In genomic region chr14:55271572-55272414, GRCh38 we compare ENCODE assay signal across 8 cellular contexts. TPM values are rescaled to one million over a fixed set of nuclear protein-coding genes. Genes with fewer than 3 reads are reported as not detected.
A peak's percentile ranks its signal among the peaks of the same experiment; 100 is the strongest.
DNase-seq lines count a peak whose midpoint lies in the region; ATAC-seq and FAIRE-seq lines count a peak whose summit lies in the region.

No MANE protein-coding gene starts in this region.

- DNase-seq in DMS114 treated with DMSO at 0.1 percent for 48 hours (lab: John Stamatoyannopoulos, UW; ENCODE audit: unreplicated experiment) = peak; percentile 36
- DNase-seq in HTR-8/SVneo (ENCODE audit: insufficient read length, low spot score) = peak; percentile 94
- peak; percentile 34 for DNase-seq in RCC 7860 (ENCODE audit: low spot score)
- peak; percentile 63 for DNase-seq in activated T-helper 1 cell treated with anti-CD3 and anti-CD28 coated beads, Interleukin-12 subunit alpha, Interleukin-12 subunit beta, Interleukin-2, Interleukin-4 antibody, amounts not matched to agents 30 ng/mL and 10 ng/mL and 1 ng/mL, durations not matched to agents 14 hours and 24 hours and 36 hours (ENCODE audit: low spot score)
- DNase-seq in fibroblast of gingiva (ENCODE audit: low read depth) = peak; percentile 86
- peak; percentile 72 for DNase-seq in naive B cell
- DNase-seq in stimulated activated naive B cell treated with anti-CD40 and anti-IgM and Interleukin-4, amounts not matched to agents 10 μg/mL and 1 μg/mL and 100 μg/mL, for 72 hours = peak; percentile 68

- peaks cover 8% of the 10 kb centered on the region for H3K36me3 Mint-ChIP-seq in activated T-helper 1 cell treated with anti-CD3 and anti-CD28 coated beads, Interleukin-12 subunit alpha, Interleukin-12 subunit beta, Interleukin-2, Interleukin-4 antibody, amounts not matched to agents 30 ng/mL and 10 ng/mL and 1 ng/mL, durations not matched to agents 14 hours and 24 hours and 36 hours (ENCODE audit: low read depth)
- no peaks in the 10 kb centered on the region for H3K36me3 Mint-ChIP-seq in naive B cell
- no peaks in the 10 kb centered on the region for H3K36me3 Mint-ChIP-seq in stimulated activated naive B cell treated with anti-CD40 and anti-IgM and Interleukin-4, amounts not matched to agents 10 μg/mL and 1 μg/mL and 100 μg/mL, for 72 hours

- H3K9me3 Mint-ChIP-seq in activated T-helper 1 cell treated with anti-CD3 and anti-CD28 coated beads, Interleukin-12 subunit alpha, Interleukin-12 subunit beta, Interleukin-2, Interleukin-4 antibody, amounts not matched to agents 30 ng/mL and 10 ng/mL and 1 ng/mL, durations not matched to agents 14 hours and 24 hours and 36 hours = no peaks in the 10 kb centered on the region
- no peaks in the 10 kb centered on the region for H3K9me3 Mint-ChIP-seq in naive B cell
- no peaks in the 10 kb centered on the region for H3K9me3 Mint-ChIP-seq in stimulated activated naive B cell treated with anti-CD40 and anti-IgM and Interleukin-4, amounts not matched to agents 10 μg/mL and 1 μg/mL and 100 μg/mL, for 72 hours

- FAIRE-seq in HTR-8/SVneo (lab: Jason Lieb, UNC) = no peak
- no peak for FAIRE-seq in RCC 7860 (lab: Jason Lieb, UNC)

- peak overlapping the region; percentile 90 for H3K4me3 Mint-ChIP-seq in activated T-helper 1 cell treated with anti-CD3 and anti-CD28 coated beads, Interleukin-12 subunit alpha, Interleukin-12 subunit beta, Interleukin-2, Interleukin-4 antibody, amounts not matched to agents 30 ng/mL and 10 ng/mL and 1 ng/mL, durations not matched to agents 14 hours and 24 hours and 36 hours
- peak overlapping the region; percentile 84 to 96 (median 92) for H3K4me3 Mint-ChIP-seq in naive B cell
- peak overlapping the region; percentile 90 to 94 for H3K4me3 Mint-ChIP-seq in stimulated activated naive B cell treated with anti-CD40 and anti-IgM and Interleukin-4, amounts not matched to agents 10 μg/mL and 1 μg/mL and 100 μg/mL, for 72 hours

- H3K4me1 Mint-ChIP-seq in activated T-helper 1 cell treated with anti-CD3 and anti-CD28 coated beads, Interleukin-12 subunit alpha, Interleukin-12 subunit beta, Interleukin-2, Interleukin-4 antibody, amounts not matched to agents 30 ng/mL and 10 ng/mL and 1 ng/mL, durations not matched to agents 14 hours and 24 hours and 36 hours (ENCODE audit: low read depth) = peaks cover 52% of the 10 kb centered on the region
- peaks cover 26 to 41% (median 32%) of the 10 kb centered on the region in 3 donors for H3K4me1 Mint-ChIP-seq in naive B cell
- peaks cover 19 to 32% of the 10 kb centered on the region in 2 donors for H3K4me1 Mint-ChIP-seq in stimulated activated naive B cell treated with anti-CD40 and anti-IgM and Interleukin-4, amounts not matched to agents 10 μg/mL and 1 μg/mL and 100 μg/mL, for 72 hours

- ATAC-seq in GM21381 (IDR thresholded peaks at IDR 0.05; ENCODE audit: unreplicated experiment) = peak; percentile 30
- ATAC-seq in naive B cell (ENCODE audit: low read depth in 2 of 2) = peak; percentile 49 to 52
- peak; percentile 53 to 59 for ATAC-seq in stimulated activated naive B cell treated with anti-CD40 and anti-IgM and Interleukin-4, amounts not matched to agents 10 μg/mL and 1 μg/mL and 100 μg/mL, for 72 hours (replicated peaks)

- H3K27me3 Mint-ChIP-seq in activated T-helper 1 cell treated with anti-CD3 and anti-CD28 coated beads, Interleukin-12 subunit alpha, Interleukin-12 subunit beta, Interleukin-2, Interleukin-4 antibody, amounts not matched to agents 30 ng/mL and 10 ng/mL and 1 ng/mL, durations not matched to agents 14 hours and 24 hours and 36 hours (ENCODE audit: insufficient read depth) = peaks cover 2% of the 10 kb centered on the region
- H3K27me3 Mint-ChIP-seq in naive B cell = no peaks in the 10 kb centered on the region
- H3K27me3 Mint-ChIP-seq in stimulated activated naive B cell treated with anti-CD40 and anti-IgM and Interleukin-4, amounts not matched to agents 10 μg/mL and 1 μg/mL and 100 μg/mL, for 72 hours = no peaks in the 10 kb centered on the region

- H3K27ac Mint-ChIP-seq in activated T-helper 1 cell treated with anti-CD3 and anti-CD28 coated beads, Interleukin-12 subunit alpha, Interleukin-12 subunit beta, Interleukin-2, Interleukin-4 antibody, amounts not matched to agents 30 ng/mL and 10 ng/mL and 1 ng/mL, durations not matched to agents 14 hours and 24 hours and 36 hours = peak overlapping the region; percentile 94
- H3K27ac Mint-ChIP-seq in naive B cell = peak overlapping the region; percentile 94 to 99 (median 96)
- H3K27ac Mint-ChIP-seq in stimulated activated naive B cell treated with anti-CD40 and anti-IgM and Interleukin-4, amounts not matched to agents 10 μg/mL and 1 μg/mL and 100 μg/mL, for 72 hours = peak overlapping the region; percentile 96

- intact Hi-C loops in activated T-helper 1 cell treated with anti-CD3 and anti-CD28 coated beads, Interleukin-12 subunit alpha, Interleukin-12 subunit beta, Interleukin-2, Interleukin-4 antibody, amounts not matched to agents 30 ng/mL and 10 ng/mL and 1 ng/mL, durations not matched to agents 14 hours and 24 hours and 36 hours (cut with micrococcal nuclease) = loop anchor here (1.0 to 10.0 kb wide), 11 partner anchors 15 to 846 kb away; partner anchors contain the start of genes ATG14, MAPK1IP1L and PELI2

RNA-seq across cellular contexts. Expression of gene FBXO34, which starts 0.6 kb away (rescaled TPM):
- 24.7 and 26.6 TPM in 2 replicates for total RNA-seq in activated T-helper 1 cell treated with anti-CD3 and anti-CD28 coated beads, Interleukin-12 subunit alpha, Interleukin-12 subunit beta, Interleukin-2, Interleukin-4 antibody, amounts not matched to agents 30 ng/mL and 10 ng/mL and 1 ng/mL, durations not matched to agents 14 hours and 24 hours and 36 hours
- polyA plus RNA-seq in naive B cell (ENCODE audit: low read depth in 6 of 6) = 10 to 100 TPM; 22.9 to 35.2 (median 26.9) TPM

Comparison
In these comparisons a context has a peak if more than half of its experiments do, and no peak if none do; other contexts are left out.
1. Peak in every context shown above with its lines: DNase-seq and ATAC-seq.
2. DNase-seq: peak in every context shown above with its lines; median percentile 94 in HTR-8/SVneo; 86 in fibroblast of gingiva; 72 in naive B cell; 68 in stimulated activated naive B cell treated with anti-CD40 and anti-IgM and Interleukin-4, amounts not matched to agents 10 μg/mL and 1 μg/mL and 100 μg/mL, for 72 hours; 63 in activated T-helper 1 cell treated with anti-CD3 and anti-CD28 coated beads, Interleukin-12 subunit alpha, Interleukin-12 subunit beta, Interleukin-2, Interleukin-4 antibody, amounts not matched to agents 30 ng/mL and 10 ng/mL and 1 ng/mL, durations not matched to agents 14 hours and 24 hours and 36 hours; 36 in DMS114 treated with DMSO at 0.1 percent for 48 hours; 34 in RCC 7860.